37 cellular contexts compared by ENCODE assay signal in the genomic region with DNA sequence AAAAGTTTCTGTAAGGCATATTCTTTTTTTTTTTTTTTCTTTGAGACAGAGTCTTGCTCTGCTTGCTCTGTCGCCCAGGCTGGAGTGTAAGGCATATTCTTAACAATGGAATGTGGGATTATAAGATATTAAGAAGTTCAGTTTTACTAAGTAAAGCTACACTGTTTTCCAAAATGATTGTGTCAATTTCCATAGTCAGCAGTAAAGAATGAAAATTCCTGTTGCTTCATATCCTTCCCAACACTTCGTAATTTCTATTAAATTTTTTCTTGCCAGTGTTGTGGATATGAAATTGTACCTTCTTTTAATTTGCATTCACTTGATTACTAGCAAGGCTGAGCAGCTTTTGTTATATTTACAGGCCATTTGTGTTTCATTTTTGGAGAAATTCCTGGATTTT. TPM values are rescaled to one million over a fixed set of nuclear protein-coding genes. Genes with fewer than 3 reads are reported as not detected.
DNase-seq lines count a peak whose midpoint lies in the region; ATAC-seq, FAIRE-seq and TF ChIP-seq lines count a peak whose summit lies in the region.
"Had no signal": no experiment of that assay in that cellular context is flagged by ENCODE, and none has a peak within 500 bp of the region (broad histone marks: within the 10 kb centered on the region; RNA-seq: fewer than 3 reads in every experiment).

No MANE protein-coding gene starts in this region.

- H3K4me1 ChIP-seq in HepG2 (ENCODE audit: insufficient read depth, low read length), result no peaks in the 10 kb centered on the region
- H3K4me1 ChIP-seq in right lobe of liver, result no peaks in the 10 kb centered on the region
- H3K4me1 ChIP-seq: A549; BE2C; BLaER1; BLaER1 treated with 17β-estradiol and CSF1 and Interleukin-3, amounts not matched to agents 10 nM and 100 nM; Caco-2 had no signal

- DNase-seq in HepG2 (ENCODE audit: low spot score) (no peak), right lobe of liver (no peak), SK-N-MC (ENCODE audit: low read depth, low spot score) (no peak), retinal pigment epithelial cell (ENCODE audit: low read depth) (peak; percentile 31), Calu3 (no peak), sciatic nerve (ENCODE audit: low spot score) (no peak)
- DNase-seq: 8988T; ACHN; AML-193; BE2C; C1 segment of cervical spinal cord; Caco-2; CD4-positive, alpha-beta memory T cell; CD4-positive, alpha-beta T cell; CD4-positive, CD25-positive, alpha-beta regulatory T cell; CD8-positive, alpha-beta memory T cell; CD8-positive, alpha-beta T cell; COR-L47; DMS 273 treated with DMSO at 0.1 percent for 48 hours; DMS153; DMS53; DMS79; DMS79 treated with DMSO at 0.1 percent for 48 hours; DND-41; EL had no signal

- H3K27ac ChIP-seq in HepG2 (ENCODE audit: extremely low read length, insufficient read depth, low read length) (no peak overlapping the region), right lobe of liver (no peak overlapping the region), SK-N-MC (0 out of 2 replicates have a peak overlapping the region, but pooled peaks have one; percentile 49)
- H3K27ac ChIP-seq: 22Rv1; A549; BLaER1; BLaER1 treated with 17β-estradiol and CSF1 and Interleukin-3, amounts not matched to agents 10 nM and 100 nM; C4-2B had no signal

- no peaks in the 10 kb centered on the region for H3K36me3 ChIP-seq in HepG2 (replicated peaks in 1 of 2; ENCODE audit: control insufficient read depth in 1 of 2, insufficient read depth in 2 of 2, low read length in 2 of 2)
- no peaks in the 10 kb centered on the region for H3K36me3 ChIP-seq in right lobe of liver
- H3K36me3 ChIP-seq in SK-N-MC (ENCODE audit: insufficient read depth, low read length), result no peaks in the 10 kb centered on the region
- H3K36me3 ChIP-seq: BE2C; BLaER1; BLaER1 treated with 17β-estradiol and CSF1 and Interleukin-3, amounts not matched to agents 10 nM and 100 nM had no signal

- TF ChIP-seq CTCF in HepG2 (CRISPR knock-in tag; IDR thresholded peaks at IDR 0.05) (no peak), right lobe of liver (IDR thresholded peaks at IDR 0.05) (no peak), retinal pigment epithelial cell (conservative IDR thresholded peaks at IDR 0.05; ENCODE audit: low read depth, low read length) (no peak), Calu3 (IDR thresholded peaks at IDR 0.05; ENCODE audit: unreplicated experiment) (no peak)

- CTCF ChIA-PET in HepG2 (lab: Yijun Ruan, JAX; ENCODE audit: low intra/inter-chr PET ratio, low total read pairs) (no interaction called here), Calu3 (lab: Charles Lee) (no interaction called here)

- H3K9ac ChIP-seq in HepG2 (ENCODE audit: insufficient read depth, low read depth, low read length) (no peak overlapping the region), SK-N-MC (ENCODE audit: insufficient read length) (no peak overlapping the region)
- H3K9ac ChIP-seq: BLaER1; BLaER1 treated with 17β-estradiol and CSF1 and Interleukin-3, amounts not matched to agents 10 nM and 100 nM had no signal

- no peak for TF ChIP-seq POLR2A in HepG2 (IDR thresholded peaks at IDR 0.05; ENCODE audit: insufficient read depth in 1 of 2, low read depth in 2 of 2, low read length in 2 of 2)
- no peak for TF ChIP-seq POLR2A in right lobe of liver (IDR thresholded peaks at IDR 0.05)

- no peaks in the 10 kb centered on the region for H3K4me1 Mint-ChIP-seq in Calu3 (ENCODE audit: low read depth, unreplicated experiment)
- H3K4me1 Mint-ChIP-seq: B cell; CD14-positive monocyte; CD8-positive, alpha-beta memory T cell had no signal

- FAIRE-seq in HepG2 (lab: Jason Lieb, UNC), result no peak
- FAIRE-seq: A204.1, A549, D721Med had no signal

- TF ChIP-seq EP300 in HepG2 (IDR thresholded peaks at IDR 0.05; ENCODE audit: low read depth in 2 of 2, low read length in 2 of 2) (no peak), HepG2 (CRISPR knock-in tag; IDR thresholded peaks at IDR 0.05; ENCODE audit: borderline replicate concordance) (no peak)

- H4K20me1 ChIP-seq in HepG2 (ENCODE audit: insufficient read depth, low read length), result no peaks in the 10 kb centered on the region
- H4K20me1 ChIP-seq: BLaER1; BLaER1 treated with 17β-estradiol and CSF1 and Interleukin-3, amounts not matched to agents 10 nM and 100 nM had no signal

- H3K27ac Mint-ChIP-seq in Calu3 (ENCODE audit: unreplicated experiment), result no peak overlapping the region
- H3K27ac Mint-ChIP-seq: B cell; CD14-positive monocyte; CD4-positive, alpha-beta memory T cell; CD4-positive, alpha-beta T cell; CD4-positive, CD25-positive, alpha-beta regulatory T cell; CD8-positive, alpha-beta memory T cell; CD8-positive, alpha-beta T cell had no signal

- no peak for TF ChIP-seq RAD21 in HepG2 (CRISPR knock-in tag; IDR thresholded peaks at IDR 0.05)

- 0% methylated on average over 2 of the region's 2 CpGs for WGBS in HepG2 (ENCODE audit: low lambda C conversion rate)
- 32% methylated on average over 2 of the region's 2 CpGs for WGBS in right lobe of liver (ENCODE audit: insufficient coverage, low coverage, low lambda C conversion rate, missing lambda C conversion rate)

- no peaks in the 10 kb centered on the region for H3K27me3 ChIP-seq in HepG2 (ENCODE audit: control insufficient read depth in 1 of 2, insufficient read depth in 2 of 2, low read length in 2 of 2)
- H3K27me3 ChIP-seq in right lobe of liver, result peaks cover 0 to 5% of the 10 kb centered on the region in 2 donors
- H3K27me3 ChIP-seq: BE2C; BLaER1; BLaER1 treated with 17β-estradiol and CSF1 and Interleukin-3, amounts not matched to agents 10 nM and 100 nM had no signal

- ATAC-seq in HepG2 (no peak), right lobe of liver (no peak), sciatic nerve (no peak)
- ATAC-seq: A549; CD8-positive, alpha-beta T cell had no signal

- H3K9me3 ChIP-seq in HepG2 (ENCODE audit: low read length), result no peaks in the 10 kb centered on the region
- H3K9me3 ChIP-seq in right lobe of liver, result no peaks in the 10 kb centered on the region
- H3K9me3 ChIP-seq in SK-N-MC (ENCODE audit: low read depth, low read length), result no peaks in the 10 kb centered on the region
- H3K9me3 ChIP-seq: A549; BE2C; BLaER1; BLaER1 treated with 17β-estradiol and CSF1 and Interleukin-3, amounts not matched to agents 10 nM and 100 nM; Caco-2 had no signal

- in situ Hi-C loops in HepG2 (cut with HindIII; ENCODE audit: extremely low pct_ligation_motif_present, low pct_unique_long_range_greater_than_20kb), result loop anchor here (25.0 kb wide), 1 partner anchor 687 kb away; no protein-coding TSS in a partner anchor

- BruUV-seq in HepG2 (replicated peaks; lab: Mats Ljungman, UMichigan) (no TSS peak), Calu3 (replicated peaks; lab: Mats Ljungman, UMichigan) (no TSS peak)

- no peaks in the 10 kb centered on the region for H3K27me3 Mint-ChIP-seq in Calu3 (ENCODE audit: unreplicated experiment)
- H3K27me3 Mint-ChIP-seq: B cell had no signal

- H3K4me3 ChIP-seq in HepG2 (replicated peaks in 1 of 3; ENCODE audit: insufficient read depth in 1 of 3, low read depth in 2 of 3, low read length in 3 of 3) (no peak overlapping the region), right lobe of liver (no peak overlapping the region), SK-N-MC (no peak overlapping the region), retinal pigment epithelial cell (ENCODE audit: low read length) (no peak overlapping the region)
- H3K4me3 ChIP-seq: A549; BLaER1; BLaER1 treated with 17β-estradiol and CSF1 and Interleukin-3, amounts not matched to agents 10 nM and 100 nM had no signal

- no peak overlapping the region for H3K4me2 ChIP-seq in HepG2 (ENCODE audit: low read depth, low read length)
- H3K4me2 ChIP-seq: A549; BLaER1; BLaER1 treated with 17β-estradiol and CSF1 and Interleukin-3, amounts not matched to agents 10 nM and 100 nM had no signal

- H3K4me3 Mint-ChIP-seq in Calu3 (ENCODE audit: low read depth, unreplicated experiment), result no peak overlapping the region
- H3K4me3 Mint-ChIP-seq: B cell; CD14-positive monocyte; CD4-positive, alpha-beta memory T cell; CD4-positive, alpha-beta T cell; CD4-positive, CD25-positive, alpha-beta regulatory T cell; CD8-positive, alpha-beta memory T cell; CD8-positive, alpha-beta T cell had no signal

- intact Hi-C loops in HepG2 (cut with micrococcal nuclease; ENCODE audit: unreplicated experiment), result no loop called here
- intact Hi-C loops in right lobe of liver (cut with DNase I), result no loop called here
- intact Hi-C loops in Calu3 (cut with micrococcal nuclease; ENCODE audit: unreplicated experiment), result no loop called here
- intact Hi-C loops in sciatic nerve (cut with DNase I), result no loop called here

- H3K36me3 Mint-ChIP-seq in Calu3 (ENCODE audit: insufficient read depth, unreplicated experiment), result no peaks in the 10 kb centered on the region
- H3K36me3 Mint-ChIP-seq: CD14-positive monocyte; CD4-positive, alpha-beta memory T cell; CD4-positive, CD25-positive, alpha-beta regulatory T cell; CD8-positive, alpha-beta memory T cell; CD8-positive, alpha-beta T cell had no signal

- H3K79me2 ChIP-seq in HepG2 (ENCODE audit: insufficient read depth, low read length), result no peaks in the 10 kb centered on the region

- H3K9me3 Mint-ChIP-seq in Calu3 (ENCODE audit: low read depth, unreplicated experiment), result no peaks in the 10 kb centered on the region
- H3K9me3 Mint-ChIP-seq: CD14-positive monocyte; CD4-positive, alpha-beta T cell; CD4-positive, CD25-positive, alpha-beta regulatory T cell; CD8-positive, alpha-beta T cell had no signal

- POLR2A ChIA-PET in HepG2 (lab: Yijun Ruan, JAX), result no interaction called here

- no peak overlapping the region for H2AFZ ChIP-seq in HepG2 (ENCODE audit: low read length)

RNA-seq across cellular contexts. Expression of a gene that starts 24.4 kb away (rescaled TPM):
- total RNA-seq in HepG2 (2016; rRNA removed; fragmentation: Illumina TruSeq; extraction: Trizol) (not detected in 2 replicates), right lobe of liver (under 1 TPM in 4 of 6 experiments, not detected in 2; 0.09 to 0.20 (median 0.12) TPM), Calu3 (2022) (0.09 and 0.34 TPM in 2 replicates), sciatic nerve (0.13 TPM)
- not detected in 2 replicates for total RNA-seq in HepG2 (2016; cell fraction: cytosol; rRNA removed; fragmentation: Illumina TruSeq; extraction: Trizol; ENCODE audit: low read depth)
- not detected in 2 replicates for total RNA-seq in HepG2 (2016; cell fraction: insoluble cytoplasmic fraction; rRNA removed; fragmentation: Illumina TruSeq; extraction: Trizol)
- total RNA-seq in HepG2 (2016; cell fraction: membrane; rRNA removed; fragmentation: Illumina TruSeq; extraction: Trizol), result not detected in 2 replicates
- not detected in 2 replicates for total RNA-seq in HepG2 (2016; cell fraction: nucleus; rRNA removed; fragmentation: Illumina TruSeq; extraction: Trizol)
- polyA plus RNA-seq in HepG2 (2011; rRNA removed), result not detected in 2 replicates
- not detected in 2 replicates for polyA plus RNA-seq in HepG2 (2011; cell fraction: cytosol; rRNA removed)
- not detected in 2 replicates for polyA plus RNA-seq in HepG2 (2011; cell fraction: nucleus; rRNA removed)
- polyA plus RNA-seq in HepG2 (2012), result not detected in 2 replicates
- polyA plus RNA-seq in HepG2 (2016; cell fraction: cytosol; fragmentation: Illumina TruSeq; extraction: Trizol; ENCODE audit: low read depth), result not detected in 2 replicates
- polyA plus RNA-seq in HepG2 (2016; cell fraction: insoluble cytoplasmic fraction; fragmentation: Illumina TruSeq; extraction: Trizol; ENCODE audit: low read depth), result not detected in 2 replicates
- not detected in 2 replicates for polyA plus RNA-seq in HepG2 (2016; cell fraction: membrane; fragmentation: Illumina TruSeq; extraction: Trizol; ENCODE audit: low read depth)
- not detected in 2 replicates for polyA plus RNA-seq in HepG2 (2016; cell fraction: nucleus; fragmentation: Illumina TruSeq; extraction: Trizol; ENCODE audit: insufficient read depth, low read depth)
- not detected in 2 replicates for polyA minus RNA-seq in HepG2 (2011; rRNA and poly(A)+ RNA removed; ENCODE audit: low replicate concordance)
- polyA minus RNA-seq in HepG2 (2011; cell fraction: cytosol; rRNA and poly(A)+ RNA removed), result not detected in 2 replicates
- polyA minus RNA-seq in HepG2 (2011; cell fraction: nucleus; rRNA and poly(A)+ RNA removed), result not detected in 2 replicates
- total RNA-seq: B cell; Caco-2; CD4-positive, CD25-positive, alpha-beta regulatory T cell; Daoy had no signal
- polyA plus RNA-seq: AG04450, BJ, CD14-positive monocyte had no signal
